ENCODE assay signal across 8 cellular contexts in the genomic region with DNA sequence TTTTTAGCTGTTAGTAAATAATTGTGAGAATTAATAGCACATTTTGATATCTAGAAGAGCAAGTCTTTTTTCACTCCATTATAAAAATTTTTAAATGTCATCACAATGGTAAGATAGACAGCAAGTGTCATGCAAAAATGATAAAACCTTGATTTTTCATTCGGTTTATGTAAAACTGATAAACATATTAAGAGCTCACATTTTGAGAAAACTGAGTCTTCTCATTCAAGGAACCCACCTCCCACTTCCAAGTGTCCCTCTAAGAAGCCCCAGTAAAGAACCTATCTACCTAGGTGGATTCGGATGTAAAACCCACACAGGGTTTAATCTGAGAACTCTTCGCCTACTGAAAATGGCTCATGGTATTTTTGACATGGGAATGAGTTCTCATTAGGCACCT.
A peak's percentile ranks its signal among the peaks of the same experiment; 100 is the strongest.
DNase-seq lines count a peak whose midpoint lies in the region; ATAC-seq and TF ChIP-seq lines count a peak whose summit lies in the region.
"Not testable (repeated sequence)": the region's sequence is repeated elsewhere in the genome, so short reads cannot be mapped to it uniquely, and the experiment has no call there.

No MANE protein-coding gene starts in this region.

- CTCF ChIA-PET in activated CD4-positive, alpha-beta T cell treated with anti-CD3 and anti-CD28 coated beads for 36 hours (lab: Charles Lee), result interaction anchor here (0.6 kb wide), 1 partner anchor 206 kb away, joined by 3 read pairs; no protein-coding TSS in a partner anchor

- H3F3A ChIP-seq in GM23338 (replicated peaks; ENCODE audit: low read depth), result not testable (repeated sequence)

- intact Hi-C loops in activated CD4-positive, alpha-beta T cell treated with anti-CD3 and anti-CD28 coated beads for 36 hours (cut with DNase I, micrococcal nuclease), result loop anchor here (5.0 kb wide), 1 partner anchor 363 kb away; no protein-coding TSS in a partner anchor
- intact Hi-C loops in natural killer cell (cut with micrococcal nuclease), result not testable (repeated sequence)

- not testable (repeated sequence) for H2BK12ac ChIP-seq in neuronal stem cell (ENCODE audit: low read length)

- not testable (repeated sequence) for H4K20me1 ChIP-seq in GM23338 (replicated peaks; ENCODE audit: insufficient read depth)

- ATAC-seq in GM23338, result peak; percentile 5; the same call in 2 of the 3 replicates
- not testable (repeated sequence) for ATAC-seq in activated CD4-positive, alpha-beta T cell treated with anti-CD3 and anti-CD28 coated beads for 36 hours; natural killer cell

- H3K4me1 Mint-ChIP-seq in GM23338 (peaks cover 38% of the 10 kb centered on the region), natural killer cell (peaks cover 5 to 11% of the 10 kb centered on the region in 2 donors)
- not testable (repeated sequence) for H3K4me1 Mint-ChIP-seq in activated CD4-positive, alpha-beta T cell treated with anti-CD3 and anti-CD28 coated beads for 36 hours; activated naive CD8-positive, alpha-beta T cell (ENCODE audit: low read depth); glutamatergic neuron (ENCODE audit: low read depth, unreplicated experiment)

- H3K27ac Mint-ChIP-seq in GM23338, result peak overlapping the region; percentile 99
- H3K27ac Mint-ChIP-seq in activated CD4-positive, alpha-beta T cell treated with anti-CD3 and anti-CD28 coated beads for 36 hours; activated naive CD8-positive, alpha-beta T cell; glutamatergic neuron (ENCODE audit: unreplicated experiment); natural killer cell: not testable (repeated sequence)

- H3K4me3 Mint-ChIP-seq in GM23338, result peak overlapping the region; percentile 83
- peak overlapping the region; percentile 66 for H3K4me3 Mint-ChIP-seq in activated CD4-positive, alpha-beta T cell treated with anti-CD3 and anti-CD28 coated beads for 36 hours
- H3K4me3 Mint-ChIP-seq in activated naive CD8-positive, alpha-beta T cell, result peak overlapping the region; percentile 54
- peak overlapping the region; percentile 65 for H3K4me3 Mint-ChIP-seq in glutamatergic neuron (ENCODE audit: unreplicated experiment)
- peak overlapping the region; percentile 49 for H3K4me3 Mint-ChIP-seq in natural killer cell

- H3K79me1 ChIP-seq in neuronal stem cell (ENCODE audit: low read depth, low read length), result not testable (repeated sequence)

- not testable (repeated sequence) for H4K8ac ChIP-seq in neuronal stem cell (ENCODE audit: low read depth, low read length)

- peak overlapping the region; percentile 99 for H3K9ac ChIP-seq in HUES64 (ENCODE audit: low read depth, low read length)
- H3K9ac ChIP-seq in neuronal stem cell (ENCODE audit: low read depth, low read length, poor library complexity), result not testable (repeated sequence)

- peak overlapping the region; percentile 69 for H3K4me2 ChIP-seq in GM23338
- H3K4me2 ChIP-seq in neuronal stem cell (ENCODE audit: insufficient read depth, low read length, poor library complexity, severe bottlenecking), result not testable (repeated sequence)

- peaks cover 55% of the 10 kb centered on the region for H3K36me3 Mint-ChIP-seq in GM23338 (ENCODE audit: low read depth)
- not testable (repeated sequence) for H3K36me3 Mint-ChIP-seq in activated CD4-positive, alpha-beta T cell treated with anti-CD3 and anti-CD28 coated beads for 36 hours (ENCODE audit: low read depth); activated naive CD8-positive, alpha-beta T cell; glutamatergic neuron (ENCODE audit: unreplicated experiment); natural killer cell

- H3K27me3 ChIP-seq in GM23338 (ENCODE audit: insufficient read depth), result not testable (repeated sequence)
- H3K27me3 ChIP-seq in HUES64 (ENCODE audit: insufficient read depth, low read length), result peaks cover 29% of the 10 kb centered on the region
- peaks cover 0 to 39% (median 14%) of the 10 kb centered on the region in 3 experiments for H3K27me3 ChIP-seq in neuronal stem cell (ENCODE audit: control insufficient read depth in 3 of 3, insufficient read depth in 3 of 3, low read depth in 1 of 3, low read length in 3 of 3)

- TF ChIP-seq CTCF in GM23338 (conservative IDR thresholded peaks at IDR 0.05; ENCODE audit: low read depth in 2 of 2); glutamatergic neuron (IDR thresholded peaks at IDR 0.05; ENCODE audit: partially characterized antibody, unreplicated experiment); natural killer cell (IDR thresholded peaks at IDR 0.05): not testable (repeated sequence)

- H3K9me3 ChIP-seq in HUES64 (ENCODE audit: insufficient read depth, low read depth, low read length); iPS-18c (ENCODE audit: control insufficient read depth, insufficient read depth, low read length); neuronal stem cell (replicated peaks in 1 of 2; ENCODE audit: control insufficient read depth in 2 of 2, insufficient read depth in 1 of 2, low read depth in 1 of 2, low read length in 2 of 2): not testable (repeated sequence)

- H2BK15ac ChIP-seq in neuronal stem cell (ENCODE audit: low read length), result not testable (repeated sequence)

- H3K4me1 ChIP-seq in GM23338 (ENCODE audit: insufficient read depth) (peaks cover 31% of the 10 kb centered on the region), HUES64 (ENCODE audit: insufficient read depth, low read length) (peaks cover 13% of the 10 kb centered on the region)
- H3K4me1 ChIP-seq in neuronal stem cell (ENCODE audit: control insufficient read depth in 2 of 2, insufficient read depth in 1 of 2, low read depth in 1 of 2, low read length in 2 of 2), result not testable (repeated sequence)

- H2BK5ac ChIP-seq in neuronal stem cell (ENCODE audit: low read length), result not testable (repeated sequence)

- H3K4ac ChIP-seq in neuronal stem cell (ENCODE audit: low read length), result not testable (repeated sequence)

- H3K27ac ChIP-seq in GM23338 (ENCODE audit: low read depth), result peak overlapping the region; percentile 98
- H3K27ac ChIP-seq in HUES64 (ENCODE audit: low read depth, low read length), result peak overlapping the region; percentile 98
- not testable (repeated sequence) for H3K27ac ChIP-seq in neuronal stem cell (replicated peaks; ENCODE audit: low read length)

- H4K91ac ChIP-seq in neuronal stem cell (ENCODE audit: low read depth, low read length, poor library complexity), result not testable (repeated sequence)

- POLR2A ChIA-PET in activated CD4-positive, alpha-beta T cell treated with anti-CD3 and anti-CD28 coated beads for 36 hours (lab: Charles Lee), result not testable (repeated sequence)

- peaks cover 50% of the 10 kb centered on the region for H3K27me3 Mint-ChIP-seq in GM23338 (ENCODE audit: insufficient read depth, low read depth, poor library complexity)
- peaks cover 35% of the 10 kb centered on the region for H3K27me3 Mint-ChIP-seq in activated CD4-positive, alpha-beta T cell treated with anti-CD3 and anti-CD28 coated beads for 36 hours
- peaks cover 26% of the 10 kb centered on the region for H3K27me3 Mint-ChIP-seq in activated naive CD8-positive, alpha-beta T cell
- H3K27me3 Mint-ChIP-seq in glutamatergic neuron (ENCODE audit: unreplicated experiment), result peaks cover 18% of the 10 kb centered on the region
- H3K27me3 Mint-ChIP-seq in natural killer cell (ENCODE audit: low read depth in 2 of 2), result peaks cover 46 to 69% of the 10 kb centered on the region in 2 donors

- H3K18ac ChIP-seq in neuronal stem cell (ENCODE audit: low read length), result not testable (repeated sequence)

- DNase-seq in GM23338 (ENCODE audit: low spot score); activated CD4-positive, alpha-beta T cell treated with anti-CD3 and anti-CD28 coated beads for 36 hours; glutamatergic neuron; natural killer cell; neuronal stem cell (ENCODE audit: low spot score): not testable (repeated sequence)

- peaks cover 79% of the 10 kb centered on the region for H3K79me2 ChIP-seq in GM23338 (replicated peaks; ENCODE audit: insufficient read depth)

- not testable (repeated sequence) for H2AK5ac ChIP-seq in neuronal stem cell (ENCODE audit: low read depth, low read length)

- not testable (repeated sequence) for H3K23ac ChIP-seq in neuronal stem cell (ENCODE audit: low read depth, low read length, poor library complexity)

- WGBS in HUES64, result 20% methylated on average over 1 of the region's 3 CpGs
- no CpG with 5 or more reads among the region's 3 CpGs for WGBS in neuronal stem cell (ENCODE audit: extremely low coverage in 2 of 2, insufficient read length in 2 of 2, insufficient replicate concordance in 1 of 2), 2 donors

- not testable (repeated sequence) for H2BK120ac ChIP-seq in neuronal stem cell (ENCODE audit: low read depth, low read length)

- not testable (repeated sequence) for H2AFZ ChIP-seq in GM23338
- peak overlapping the region; percentile 92 for H2AFZ ChIP-seq in neuronal stem cell (ENCODE audit: low read length)

- H3K14ac ChIP-seq in neuronal stem cell (ENCODE audit: low read length), result not testable (repeated sequence)

- H3K9me3 Mint-ChIP-seq in GM23338; activated CD4-positive, alpha-beta T cell treated with anti-CD3 and anti-CD28 coated beads for 36 hours (ENCODE audit: low read depth); activated naive CD8-positive, alpha-beta T cell (ENCODE audit: low read depth); glutamatergic neuron (ENCODE audit: unreplicated experiment); natural killer cell: not testable (repeated sequence)

- not testable (repeated sequence) for H3K9me2 ChIP-seq in GM23338 (ENCODE audit: insufficient read depth)

- H3K36me3 ChIP-seq in GM23338 (ENCODE audit: insufficient read depth); HUES64 (ENCODE audit: insufficient read depth, low read length); neuronal stem cell (replicated peaks in 1 of 2; ENCODE audit: control insufficient read depth in 2 of 2, insufficient read depth in 2 of 2, low read length in 2 of 2): not testable (repeated sequence)

- H3K4me3 ChIP-seq in GM23338 (peak overlapping the region; percentile 49), HUES64 (ENCODE audit: low read length) (peak overlapping the region; percentile 88), iPS-18c (ENCODE audit: insufficient read depth, low read depth, low read length) (peak overlapping the region; percentile 77)
- not testable (repeated sequence) for H3K4me3 ChIP-seq in neuronal stem cell (ENCODE audit: low read length in 2 of 2)
